Comparison of ENCODE assay signal across 1 cellular context in genomic region chr2:233079473-233079877, GRCh38.
TF ChIP-seq lines count a peak whose summit lies in the region.

No MANE protein-coding gene starts in this region.

TF ChIP-seq in SK-N-SH treated with all-trans-retinoic acid at 6 μM for 48 hours, 23 proteins besides CTCF, POLR2A, EP300 and RAD21 (continued from another document):
- TF ChIP-seq ZC3H10 (CRISPR knock-in tag; IDR thresholded peaks at IDR 0.05) (no peak), GLIS3 (CRISPR knock-in tag; IDR thresholded peaks at IDR 0.05) (no peak), ISL1 (CRISPR knock-in tag; IDR thresholded peaks at IDR 0.05) (no peak), ZNF70 (CRISPR knock-in tag; IDR thresholded peaks at IDR 0.05) (no peak), POU6F1 (CRISPR knock-in tag; IDR thresholded peaks at IDR 0.05; ENCODE audit: borderline replicate concordance, low read depth) (no peak)
TF ChIP-seq in SK-N-SH treated with all-trans-retinoic acid at 6 μM for 48 hours: peak in this region for 0.
